ENCODE assay signal across 1 cellular context in the genomic region with DNA sequence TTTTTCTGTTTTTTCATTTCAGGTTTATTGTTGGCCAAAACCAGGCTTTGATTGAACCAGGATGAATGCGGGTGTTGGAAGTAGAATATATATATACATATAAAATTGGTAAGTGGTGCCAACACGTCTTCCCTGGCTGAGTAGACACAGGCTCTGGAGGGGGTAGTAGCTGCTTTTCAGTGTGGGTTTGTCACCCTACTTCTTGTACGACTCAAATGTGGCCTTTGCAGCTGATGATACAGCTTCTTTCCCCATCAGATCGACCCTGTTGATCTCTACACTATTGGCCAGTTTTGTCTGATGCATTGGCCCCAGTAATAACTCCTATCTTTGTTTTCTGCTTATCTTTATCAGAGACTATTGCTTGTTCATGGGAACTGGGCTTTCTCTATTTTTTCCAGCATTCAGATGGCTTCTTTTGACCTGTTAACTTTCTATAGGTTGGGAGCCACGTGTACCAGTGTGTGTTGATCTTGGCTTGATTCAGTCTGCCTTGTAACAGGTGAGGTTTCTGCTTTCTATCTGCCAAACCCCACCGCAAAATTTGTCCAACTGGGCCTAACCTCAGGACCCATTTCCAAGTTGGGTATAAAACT.
TF ChIP-seq lines count a peak whose summit lies in the region.

No MANE protein-coding gene starts in this region.

TF ChIP-seq in HepG2, 621 proteins besides CTCF, POLR2A, EP300 and RAD21 (continued from another document and continues in another):
- TF ChIP-seq, protein P1, sequence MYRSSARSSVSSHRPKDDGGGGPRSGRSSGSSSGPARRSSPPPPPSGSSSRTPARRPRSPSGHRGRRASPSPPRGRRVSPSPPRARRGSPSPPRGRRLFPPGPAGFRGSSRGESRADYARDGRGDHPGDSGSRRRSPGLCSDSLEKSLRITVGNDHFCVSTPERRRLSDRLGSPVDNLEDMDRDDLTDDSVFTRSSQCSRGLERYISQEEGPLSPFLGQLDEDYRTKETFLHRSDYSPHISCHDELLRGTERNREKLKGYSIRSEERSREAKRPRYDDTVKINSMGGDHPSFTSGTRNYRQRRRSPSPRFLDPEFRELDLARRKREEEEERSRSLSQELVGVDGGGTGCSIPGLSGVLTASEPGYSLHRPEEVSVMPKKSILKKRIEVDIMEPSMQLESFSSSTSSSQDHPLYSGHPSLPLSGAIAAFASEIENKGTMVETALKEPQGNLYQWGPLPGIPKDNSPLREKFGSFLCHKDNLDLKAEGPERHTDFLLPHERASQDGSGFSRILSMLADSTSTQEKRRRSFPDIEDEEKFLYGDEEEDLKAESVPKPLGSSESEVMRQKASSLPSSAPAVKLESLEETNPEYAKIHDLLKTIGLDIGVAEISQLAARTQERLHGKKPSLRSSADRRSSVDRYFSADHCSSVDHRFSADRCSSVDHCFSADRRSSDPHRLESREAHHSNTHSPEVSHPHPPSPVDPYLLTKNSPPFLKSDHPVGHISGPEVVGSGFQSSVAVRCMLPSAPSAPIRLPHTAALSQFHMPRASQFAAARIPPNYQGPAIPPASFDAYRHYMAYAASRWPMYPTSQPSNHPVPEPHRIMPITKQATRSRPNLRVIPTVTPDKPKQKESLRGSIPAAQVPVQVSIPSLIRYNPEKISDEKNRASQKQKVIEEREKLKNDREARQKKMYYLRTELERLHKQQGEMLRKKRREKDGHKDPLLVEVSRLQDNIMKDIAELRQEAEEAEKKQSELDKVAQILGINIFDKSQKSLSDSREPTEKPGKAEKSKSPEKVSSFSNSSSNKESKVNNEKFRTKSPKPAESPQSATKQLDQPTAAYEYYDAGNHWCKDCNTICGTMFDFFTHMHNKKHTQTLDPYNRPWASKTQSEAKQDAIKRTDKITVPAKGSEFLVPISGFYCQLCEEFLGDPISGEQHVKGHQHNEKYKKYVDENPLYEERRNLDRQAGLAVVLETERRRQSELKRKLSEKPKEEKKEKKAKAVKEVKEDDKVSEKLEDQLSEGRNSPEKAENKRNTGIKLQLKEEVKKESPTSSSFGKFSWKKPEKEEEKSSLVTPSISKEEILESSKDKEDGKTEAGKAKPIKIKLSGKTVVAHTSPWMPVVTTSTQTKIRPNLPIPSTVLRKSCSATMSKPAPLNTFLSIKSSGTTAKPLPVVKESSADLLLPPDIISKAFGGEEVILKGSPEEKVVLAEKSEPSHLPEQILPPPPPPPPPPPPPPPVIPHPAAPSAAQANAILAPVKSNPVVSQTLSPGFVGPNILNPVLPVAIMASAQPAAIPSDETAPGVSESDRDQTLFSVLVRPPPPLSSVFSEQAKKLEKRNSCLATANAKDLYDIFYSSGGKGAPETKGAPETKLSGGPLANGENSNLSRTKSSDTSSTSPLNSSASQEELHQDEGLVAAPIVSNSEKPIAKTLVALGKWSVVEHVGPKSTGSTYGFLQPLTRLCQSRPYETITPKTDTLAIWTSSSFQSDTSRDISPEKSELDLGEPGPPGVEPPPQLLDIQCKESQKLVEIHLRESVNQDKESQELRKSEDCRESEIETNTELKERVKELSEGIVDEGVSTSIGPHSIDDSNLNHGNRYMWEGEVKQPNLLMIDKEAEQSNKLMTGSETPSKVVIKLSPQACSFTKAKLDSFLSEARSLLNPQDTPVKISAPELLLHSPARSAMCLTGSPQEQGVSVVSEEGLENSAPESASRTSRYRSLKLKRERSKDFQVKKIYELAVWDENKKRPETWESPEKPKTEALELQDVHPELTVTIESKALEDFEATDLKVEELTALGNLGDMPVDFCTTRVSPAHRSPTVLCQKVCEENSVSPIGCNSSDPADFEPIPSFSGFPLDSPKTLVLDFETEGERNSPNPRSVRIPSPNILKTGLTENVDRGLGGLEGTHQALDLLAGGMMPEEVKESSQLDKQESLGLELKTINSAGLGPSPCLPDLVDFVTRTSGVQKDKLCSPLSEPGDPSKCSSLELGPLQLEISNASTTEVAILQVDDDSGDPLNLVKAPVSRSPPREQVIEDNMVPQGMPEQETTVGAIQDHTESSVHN (CRISPR knock-in tag; IDR thresholded peaks at IDR 0.05), result no peak
- no peak for TF ChIP-seq ZNF121 (CRISPR knock-in tag; IDR thresholded peaks at IDR 0.05)
- TF ChIP-seq MTA3 (CRISPR knock-in tag; IDR thresholded peaks at IDR 0.05), result no peak
- TF ChIP-seq, protein P2, sequence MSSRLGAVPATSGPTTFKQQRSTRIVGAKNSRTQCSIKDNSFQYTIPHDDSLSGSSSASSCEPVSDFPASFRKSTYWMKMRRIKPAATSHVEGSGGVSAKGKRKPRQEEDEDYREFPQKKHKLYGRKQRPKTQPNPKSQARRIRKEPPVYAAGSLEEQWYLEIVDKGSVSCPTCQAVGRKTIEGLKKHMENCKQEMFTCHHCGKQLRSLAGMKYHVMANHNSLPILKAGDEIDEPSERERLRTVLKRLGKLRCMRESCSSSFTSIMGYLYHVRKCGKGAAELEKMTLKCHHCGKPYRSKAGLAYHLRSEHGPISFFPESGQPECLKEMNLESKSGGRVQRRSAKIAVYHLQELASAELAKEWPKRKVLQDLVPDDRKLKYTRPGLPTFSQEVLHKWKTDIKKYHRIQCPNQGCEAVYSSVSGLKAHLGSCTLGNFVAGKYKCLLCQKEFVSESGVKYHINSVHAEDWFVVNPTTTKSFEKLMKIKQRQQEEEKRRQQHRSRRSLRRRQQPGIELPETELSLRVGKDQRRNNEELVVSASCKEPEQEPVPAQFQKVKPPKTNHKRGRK (CRISPR knock-in tag; IDR thresholded peaks at IDR 0.05), result no peak
- no peak for TF ChIP-seq ZNF644 (CRISPR knock-in tag; IDR thresholded peaks at IDR 0.05; ENCODE audit: low read depth)
- no peak for TF ChIP-seq FOXO1 (CRISPR knock-in tag; IDR thresholded peaks at IDR 0.05)
- TF ChIP-seq THAP7 (CRISPR knock-in tag; IDR thresholded peaks at IDR 0.05), result no peak
- no peak for TF ChIP-seq ZNF660 (CRISPR knock-in tag; IDR thresholded peaks at IDR 0.05; ENCODE audit: borderline replicate concordance, low read depth)
- TF ChIP-seq, protein P3, sequence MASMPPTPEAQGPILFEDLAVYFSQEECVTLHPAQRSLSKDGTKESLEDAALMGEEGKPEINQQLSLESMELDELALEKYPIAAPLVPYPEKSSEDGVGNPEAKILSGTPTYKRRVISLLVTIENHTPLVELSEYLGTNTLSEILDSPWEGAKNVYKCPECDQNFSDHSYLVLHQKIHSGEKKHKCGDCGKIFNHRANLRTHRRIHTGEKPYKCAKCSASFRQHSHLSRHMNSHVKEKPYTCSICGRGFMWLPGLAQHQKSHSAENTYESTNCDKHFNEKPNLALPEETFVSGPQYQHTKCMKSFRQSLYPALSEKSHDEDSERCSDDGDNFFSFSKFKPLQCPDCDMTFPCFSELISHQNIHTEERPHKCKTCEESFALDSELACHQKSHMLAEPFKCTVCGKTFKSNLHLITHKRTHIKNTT (CRISPR knock-in tag; IDR thresholded peaks at IDR 0.05), result no peak
- TF ChIP-seq ZNF788 (CRISPR knock-in tag; IDR thresholded peaks at IDR 0.05; ENCODE audit: borderline replicate concordance), result no peak
- TF ChIP-seq MAZ (IDR thresholded peaks at IDR 0.05; ENCODE audit: borderline replicate concordance, low read depth, low read length), result no peak
- no peak for TF ChIP-seq MAZ (CRISPR knock-in tag; IDR thresholded peaks at IDR 0.05; ENCODE audit: low read depth)
- no peak for TF ChIP-seq JUN (CRISPR knock-in tag; IDR thresholded peaks at IDR 0.05)
- no peak for TF ChIP-seq SOX6 (IDR thresholded peaks at IDR 0.05)
- no peak; the same call in 1 of the 2 replicates for TF ChIP-seq SOX6 (CRISPR knock-in tag; IDR thresholded peaks at IDR 0.05)
- no peak for TF ChIP-seq JARID2 (CRISPR knock-in tag; IDR thresholded peaks at IDR 0.05; ENCODE audit: insufficient replicate concordance)
- TF ChIP-seq, protein P4, sequence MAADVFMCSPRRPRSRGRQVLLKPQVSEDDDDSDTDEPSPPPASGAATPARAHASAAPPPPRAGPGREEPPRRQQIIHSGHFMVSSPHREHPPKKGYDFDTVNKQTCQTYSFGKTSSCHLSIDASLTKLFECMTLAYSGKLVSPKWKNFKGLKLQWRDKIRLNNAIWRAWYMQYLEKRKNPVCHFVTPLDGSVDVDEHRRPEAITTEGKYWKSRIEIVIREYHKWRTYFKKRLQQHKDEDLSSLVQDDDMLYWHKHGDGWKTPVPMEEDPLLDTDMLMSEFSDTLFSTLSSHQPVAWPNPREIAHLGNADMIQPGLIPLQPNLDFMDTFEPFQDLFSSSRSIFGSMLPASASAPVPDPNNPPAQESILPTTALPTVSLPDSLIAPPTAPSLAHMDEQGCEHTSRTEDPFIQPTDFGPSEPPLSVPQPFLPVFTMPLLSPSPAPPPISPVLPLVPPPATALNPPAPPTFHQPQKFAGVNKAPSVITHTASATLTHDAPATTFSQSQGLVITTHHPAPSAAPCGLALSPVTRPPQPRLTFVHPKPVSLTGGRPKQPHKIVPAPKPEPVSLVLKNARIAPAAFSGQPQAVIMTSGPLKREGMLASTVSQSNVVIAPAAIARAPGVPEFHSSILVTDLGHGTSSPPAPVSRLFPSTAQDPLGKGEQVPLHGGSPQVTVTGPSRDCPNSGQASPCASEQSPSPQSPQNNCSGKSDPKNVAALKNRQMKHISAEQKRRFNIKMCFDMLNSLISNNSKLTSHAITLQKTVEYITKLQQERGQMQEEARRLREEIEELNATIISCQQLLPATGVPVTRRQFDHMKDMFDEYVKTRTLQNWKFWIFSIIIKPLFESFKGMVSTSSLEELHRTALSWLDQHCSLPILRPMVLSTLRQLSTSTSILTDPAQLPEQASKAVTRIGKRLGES (CRISPR knock-in tag; IDR thresholded peaks at IDR 0.05; ENCODE audit: borderline replicate concordance), result 0 out of 2 replicates have a peak, but pooled peaks have one; percentile 16
- 0 out of 2 replicates have a peak, but pooled peaks have one; percentile 39 for TF ChIP-seq KLF12 (CRISPR knock-in tag; IDR thresholded peaks at IDR 0.05; ENCODE audit: borderline replicate concordance)
- TF ChIP-seq, protein P5, sequence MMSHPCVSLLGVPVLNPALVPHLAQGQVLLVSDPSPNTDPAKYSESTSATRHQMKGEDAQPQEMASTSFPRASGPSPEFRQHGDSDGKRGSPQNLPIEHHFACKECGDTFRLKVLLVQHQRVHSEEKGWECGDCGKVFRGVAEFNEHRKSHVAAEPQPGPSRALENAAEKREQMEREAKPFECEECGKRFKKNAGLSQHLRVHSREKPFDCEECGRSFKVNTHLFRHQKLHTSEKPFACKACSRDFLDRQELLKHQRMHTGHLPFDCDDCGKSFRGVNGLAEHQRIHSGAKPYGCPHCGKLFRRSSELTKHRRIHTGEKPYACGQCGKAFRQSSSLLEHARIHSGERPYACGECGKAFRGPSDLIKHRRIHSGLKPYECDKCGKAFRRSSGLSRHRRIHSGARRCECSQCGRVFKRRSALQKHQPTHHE (CRISPR knock-in tag; IDR thresholded peaks at IDR 0.05; ENCODE audit: borderline replicate concordance), result no peak
- 0 out of 2 replicates have a peak, but pooled peaks have one; percentile 27 for TF ChIP-seq ZBTB21 (CRISPR knock-in tag; IDR thresholded peaks at IDR 0.05)
- no peak for TF ChIP-seq CBFB (CRISPR knock-in tag; IDR thresholded peaks at IDR 0.05)
- TF ChIP-seq ZNF567 (CRISPR knock-in tag; IDR thresholded peaks at IDR 0.05; ENCODE audit: borderline replicate concordance), result no peak; the same call in 1 of the 2 replicates
- no peak for TF ChIP-seq HCFC1 (IDR thresholded peaks at IDR 0.05; ENCODE audit: low read depth, low read length)
- no peak for TF ChIP-seq ZBTB38 (CRISPR knock-in tag; IDR thresholded peaks at IDR 0.05)
- TF ChIP-seq ZSCAN9 (CRISPR knock-in tag; IDR thresholded peaks at IDR 0.05; ENCODE audit: borderline replicate concordance), result no peak
- TF ChIP-seq IKZF1 (IDR thresholded peaks at IDR 0.05), result no peak
- TF ChIP-seq ZSCAN20 (CRISPR knock-in tag; IDR thresholded peaks at IDR 0.05; ENCODE audit: borderline replicate concordance), result no peak
- TF ChIP-seq ZNF546 (CRISPR knock-in tag; conservative IDR thresholded peaks at IDR 0.05), result no peak
- no peak for TF ChIP-seq WIZ (CRISPR knock-in tag; IDR thresholded peaks at IDR 0.05)
- TF ChIP-seq ZNF18 (CRISPR knock-in tag; IDR thresholded peaks at IDR 0.05; ENCODE audit: insufficient replicate concordance), result peak; percentile 41
- TF ChIP-seq ZFYVE20 (CRISPR knock-in tag; IDR thresholded peaks at IDR 0.05; ENCODE audit: borderline replicate concordance, low read depth), result no peak
- TF ChIP-seq, protein P6, sequence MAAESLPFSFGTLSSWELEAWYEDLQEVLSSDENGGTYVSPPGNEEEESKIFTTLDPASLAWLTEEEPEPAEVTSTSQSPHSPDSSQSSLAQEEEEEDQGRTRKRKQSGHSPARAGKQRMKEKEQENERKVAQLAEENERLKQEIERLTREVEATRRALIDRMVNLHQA (CRISPR knock-in tag; IDR thresholded peaks at IDR 0.05), result no peak
- no peak for TF ChIP-seq ZNF737 (CRISPR knock-in tag; IDR thresholded peaks at IDR 0.05; ENCODE audit: borderline replicate concordance)
- no peak for TF ChIP-seq ZNF225 (CRISPR knock-in tag; IDR thresholded peaks at IDR 0.05)
